ENCODE assay signal across 15 cellular contexts in genomic region chr9:691825-692363, GRCh38.
DNase-seq lines count a peak whose midpoint lies in the region; ATAC-seq, FAIRE-seq and TF ChIP-seq lines count a peak whose summit lies in the region.
"Had no signal": no experiment of that assay in that cellular context is flagged by ENCODE, and none has a peak within 500 bp of the region (broad histone marks: within the 10 kb centered on the region; RNA-seq: fewer than 3 reads in every experiment).

No MANE protein-coding gene starts in this region.

- H3K9ac ChIP-seq in Loucy (ENCODE audit: low read depth, low read length, poor library complexity, severe bottlenecking) (peak overlapping the region; percentile 17), subcutaneous abdominal adipose tissue (ENCODE audit: low read length in 5 of 5) (peak overlapping the region in 1 of 5 donors; percentile 30)

- H3K4me1 Mint-ChIP-seq in WTC11 = peaks cover 32% of the 10 kb centered on the region

- no peak overlapping the region for H3K4me3 Mint-ChIP-seq in WTC11
- H3K4me3 Mint-ChIP-seq: naive thymus-derived CD8-positive, alpha-beta T cell had no signal

- no peaks in the 10 kb centered on the region for H3K9me2 ChIP-seq in Loucy (replicated peaks; ENCODE audit: low read depth, low read length)

- no peaks in the 10 kb centered on the region for H4K20me1 ChIP-seq in Loucy (ENCODE audit: insufficient read depth, low read length, poor library complexity, severe bottlenecking)

- H3K27ac ChIP-seq in ascending aorta (peak overlapping the region; percentile 86 to 95), subcutaneous abdominal adipose tissue (ENCODE audit: low read depth, low read length) (peak overlapping the region; percentile 98), pancreas (peak overlapping the region in 2 of 4 donors; percentile 17 to 73)

- H3K27ac Mint-ChIP-seq in WTC11 = no peak overlapping the region

- no peak for ATAC-seq in GM21723 (IDR thresholded peaks at IDR 0.05; ENCODE audit: unreplicated experiment)
- ATAC-seq in WTC11 = no peak
- no peak for ATAC-seq in pancreas
- ATAC-seq: foreskin keratinocyte; naive thymus-derived CD8-positive, alpha-beta T cell had no signal

- POLR2A ChIA-PET in WTC11 (lab: Charles Lee) = no interaction called here

- peaks cover 56% of the 10 kb centered on the region for H3K4me1 ChIP-seq in Loucy (ENCODE audit: insufficient read depth, low read length, poor library complexity, severe bottlenecking)
- peaks cover 30 to 67% of the 10 kb centered on the region in 2 donors for H3K4me1 ChIP-seq in ascending aorta
- peaks cover 14 to 81% (median 65%) of the 10 kb centered on the region in 5 donors for H3K4me1 ChIP-seq in subcutaneous abdominal adipose tissue (ENCODE audit: control insufficient read depth in 5 of 5, insufficient read depth in 5 of 5, low read length in 5 of 5)
- peaks cover 3 to 16% (median 12%) of the 10 kb centered on the region in 3 donors for H3K4me1 ChIP-seq in pancreas

- peaks cover 4% of the 10 kb centered on the region; the same call in 1 of the 2 replicates for H3K36me3 Mint-ChIP-seq in WTC11
- H3K36me3 Mint-ChIP-seq: naive thymus-derived CD8-positive, alpha-beta T cell had no signal

- DNase-seq in ascending aorta (ENCODE audit: low spot score in 2 of 2) (no peak), medulla oblongata (ENCODE audit: extremely low spot score) (peak; percentile 38), WTC11 (ENCODE audit: low spot score) (no peak), pancreas (no peak)
- no peak for DNase-seq in stimulated activated naive CD4-positive, alpha-beta T cell (lab: John Stamatoyannopoulos, UW)
- DNase-seq: activated T-cell treated with anti-CD3 and anti-CD28 coated beads for 4 hours; Calu3; foreskin keratinocyte; naive thymus-derived CD8-positive, alpha-beta T cell; NCI-H1417 treated with DMSO at 0.1 percent for 48 hours; NCI-H446 had no signal

- no peaks in the 10 kb centered on the region for H3K27me3 Mint-ChIP-seq in WTC11 (ENCODE audit: low read depth)

- peak overlapping the region; percentile 78 for H3K4me2 ChIP-seq in Loucy (ENCODE audit: low read depth, low read length, poor library complexity, severe bottlenecking)

- H3K9me3 Mint-ChIP-seq in WTC11 = peaks cover 5% of the 10 kb centered on the region; the same call in 1 of the 2 replicates

- no peaks in the 10 kb centered on the region for H3K9me3 ChIP-seq in Loucy (ENCODE audit: insufficient read depth, low read depth, low read length)
- no peaks in the 10 kb centered on the region for H3K9me3 ChIP-seq in ascending aorta
- H3K9me3 ChIP-seq in subcutaneous abdominal adipose tissue (ENCODE audit: control insufficient read depth in 5 of 5, low read length in 5 of 5) = no peaks in the 10 kb centered on the region
- no peaks in the 10 kb centered on the region for H3K9me3 ChIP-seq in pancreas

- H3K36me3 ChIP-seq in Loucy (ENCODE audit: insufficient read depth, low read length) (no peaks in the 10 kb centered on the region), ascending aorta (peaks cover 0 to 4% of the 10 kb centered on the region in 2 donors), subcutaneous abdominal adipose tissue (ENCODE audit: control insufficient read depth in 5 of 5, insufficient read depth in 5 of 5, low read length in 5 of 5) (peaks cover 0 to 8% (median 0%) of the 10 kb centered on the region in 5 donors), pancreas (no peaks in the 10 kb centered on the region)

- H3F3A ChIP-seq in Loucy (ENCODE audit: low read depth) = no peaks in the 10 kb centered on the region

- TF ChIP-seq CTCF in Loucy (conservative IDR thresholded peaks at IDR 0.05; ENCODE audit: low read length) (no peak), ascending aorta (IDR thresholded peaks at IDR 0.05) (no peak), WTC11 (IDR thresholded peaks at IDR 0.05) (no peak), pancreas (IDR thresholded peaks at IDR 0.05) (no peak)

- H2AFZ ChIP-seq in Loucy (ENCODE audit: low read length) = no peak overlapping the region; the same call in 1 of the 2 replicates

- intact Hi-C loops in ascending aorta (cut with DNase I) = no loop called here
- intact Hi-C loops in pancreas (cut with DNase I) = no loop called here

- CTCF ChIA-PET in WTC11 (lab: Charles Lee) = interaction anchor here (0.8 kb wide), 1 partner anchor 32 kb away, joined by 3 read pairs; no protein-coding TSS in a partner anchor

- H3K79me2 ChIP-seq in Loucy (ENCODE audit: insufficient read depth, low read length) = no peaks in the 10 kb centered on the region

- FAIRE-seq in pancreas (lab: Jason Lieb, UNC) = no peak
- FAIRE-seq: islet of Langerhans had no signal

- H3K27me3 ChIP-seq in Loucy (ENCODE audit: insufficient read depth, low read length, poor library complexity, severe bottlenecking) (no peaks in the 10 kb centered on the region), ascending aorta (no peaks in the 10 kb centered on the region), subcutaneous abdominal adipose tissue (ENCODE audit: control insufficient read depth in 5 of 5, insufficient read depth in 4 of 5, low read length in 5 of 5) (no peaks in the 10 kb centered on the region), pancreas (no peaks in the 10 kb centered on the region)
- H3K27me3 ChIP-seq: foreskin keratinocyte had no signal

- no peak overlapping the region for H3K4me3 ChIP-seq in Loucy (ENCODE audit: low read length, poor library complexity, severe bottlenecking)
- H3K4me3 ChIP-seq in ascending aorta = no peak overlapping the region
- no peak overlapping the region for H3K4me3 ChIP-seq in subcutaneous abdominal adipose tissue (ENCODE audit: low read depth in 1 of 5, low read length in 5 of 5)
- H3K4me3 ChIP-seq in pancreas = no peak overlapping the region

- 49 to 59% methylated on average over 3 of the region's 3 CpGs for WGBS in pancreas, 2 donors

TF ChIP-seq in WTC11, 78 proteins besides CTCF, POLR2A, EP300 and RAD21 (continues in another document):
- TF ChIP-seq JAZF1 (CRISPR knock-in tag; IDR thresholded peaks at IDR 0.05) (no peak), NFYB (CRISPR knock-in tag; conservative IDR thresholded peaks at IDR 0.05; ENCODE audit: low read depth) (no peak), SOX15 (CRISPR knock-in tag; IDR thresholded peaks at IDR 0.05) (no peak), TP53 (CRISPR knock-in tag; IDR thresholded peaks at IDR 0.05) (no peak), E2F1 (CRISPR knock-in tag; IDR thresholded peaks at IDR 0.05) (no peak), ZSCAN18 (CRISPR knock-in tag; IDR thresholded peaks at IDR 0.05) (no peak), ATF2 (CRISPR knock-in tag; IDR thresholded peaks at IDR 0.05; ENCODE audit: borderline replicate concordance, low read depth) (no peak), MLX (CRISPR knock-in tag; IDR thresholded peaks at IDR 0.05) (no peak), ZNF671 (CRISPR knock-in tag; IDR thresholded peaks at IDR 0.05) (no peak)
- TF ChIP-seq, protein P1, sequence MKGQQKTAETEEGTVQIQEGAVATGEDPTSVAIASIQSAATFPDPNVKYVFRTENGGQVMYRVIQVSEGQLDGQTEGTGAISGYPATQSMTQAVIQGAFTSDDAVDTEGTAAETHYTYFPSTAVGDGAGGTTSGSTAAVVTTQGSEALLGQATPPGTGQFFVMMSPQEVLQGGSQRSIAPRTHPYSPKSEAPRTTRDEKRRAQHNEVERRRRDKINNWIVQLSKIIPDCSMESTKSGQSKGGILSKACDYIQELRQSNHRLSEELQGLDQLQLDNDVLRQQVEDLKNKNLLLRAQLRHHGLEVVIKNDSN (CRISPR knock-in tag; IDR thresholded peaks at IDR 0.05) = no peak
